ENCODE assay signal across 20 cellular contexts in genomic region chr1:246284021-246284420, GRCh38.
DNase-seq lines count a peak whose midpoint lies in the region; ATAC-seq lines count a peak whose summit lies in the region.
"Had no signal": no experiment of that assay in that cellular context is flagged by ENCODE, and none has a peak within 500 bp of the region (broad histone marks: within the 10 kb centered on the region; RNA-seq: fewer than 3 reads in every experiment).

No MANE protein-coding gene starts in this region.

- H2AFZ ChIP-seq in neuron (ENCODE audit: low read depth, low read length): peak overlapping the region; percentile 2

- no peak for ATAC-seq in GM18868 (IDR thresholded peaks at IDR 0.05; ENCODE audit: unreplicated experiment)
- ATAC-seq: activated CD4-positive, alpha-beta T cell treated with anti-CD3 and anti-CD28 coated beads for 36 hours; activated naive CD4-positive, alpha-beta T cell treated with anti-CD3 and anti-CD28 coated beads, Interleukin-2, amount 50 U/mL, for 72 hours; heart left ventricle had no signal

- H3K4me3 ChIP-seq in neuron (ENCODE audit: low read length): peak overlapping the region; percentile 3
- H3K4me3 ChIP-seq: BLaER1, heart left ventricle, lung had no signal

- no peaks in the 10 kb centered on the region for H3K36me3 ChIP-seq in neuron (ENCODE audit: insufficient read depth, low read length)
- H3K36me3 ChIP-seq: BLaER1, heart left ventricle had no signal

- peaks cover 7% of the 10 kb centered on the region for H3K4me1 ChIP-seq in neuron (ENCODE audit: insufficient read depth, low read length)
- H3K4me1 ChIP-seq: BLaER1, heart left ventricle had no signal

- DNase-seq in G401 (ENCODE audit: low spot score): peak; percentile 63
- peak; percentile 70 for DNase-seq in NCI-H2171 treated with DMSO at 0.1 percent for 48 hours (lab: John Stamatoyannopoulos, UW)
- peak; percentile 56 for DNase-seq in cerebellar cortex (ENCODE audit: low spot score)
- DNase-seq in ureter (ENCODE audit: low spot score): no peak
- no peak for DNase-seq in stimulated activated CD4-positive, alpha-beta T cell treated with anti-CD3 and anti-CD28 coated beads, Interleukin-4, amount 100 ng/mL, for 24 hours
- no peak for DNase-seq in DMS53 treated with DMSO at 0.1 percent for 48 hours (lab: John Stamatoyannopoulos, UW; ENCODE audit: unreplicated experiment)
- DNase-seq: activated CD4-positive, alpha-beta T cell treated with anti-CD3 and anti-CD28 coated beads for 36 hours; activated T-cell treated with anti-CD3 and anti-CD28 coated beads, Interleukin-2, amount 50 U/mL, for 48 hours; heart left ventricle; MM.1S; NCI-H187; NCI-H510A; stimulated activated CD4-positive, alpha-beta T cell treated with anti-CD3 and anti-CD28 coated beads, Interleukin-12 subunit alpha, Interleukin-12 subunit beta, amount 100 ng/mL, for 4 hours; stimulated activated CD8-positive, alpha-beta memory T cell treated with anti-CD3 and anti-CD28 coated beads, Interleukin-4, amount 100 ng/mL, for 48 hours; SW 1271 had no signal

- in situ Hi-C loops in G401 (cut with HindIII; ENCODE audit: low sequenced_read_pairs): no loop called here

- no peaks in the 10 kb centered on the region for H3K27me3 ChIP-seq in neuron (ENCODE audit: insufficient read depth, low read length)
- H3K27me3 ChIP-seq: BLaER1, heart left ventricle had no signal

- H3K9me3 ChIP-seq in neuron (ENCODE audit: low read length): peaks cover 1% of the 10 kb centered on the region
- H3K9me3 ChIP-seq: BLaER1, heart left ventricle had no signal

Comparison
In these comparisons a context has a peak if more than half of its experiments do, and no peak if none do; other contexts are left out.
1. DNase-seq: peak in G401 (single experiment), NCI-H2171 treated with DMSO at 0.1 percent for 48 hours (single experiment) and cerebellar cortex (single experiment); none in ureter (single experiment), stimulated activated CD4-positive, alpha-beta T cell treated with anti-CD3 and anti-CD28 coated beads, Interleukin-4, amount 100 ng/mL, for 24 hours (single experiment) and DMS53 treated with DMSO at 0.1 percent for 48 hours (single experiment).